1 cellular context compared by ENCODE assay signal in genomic region chr17:78133971-78134898, GRCh38.
TF ChIP-seq lines count a peak whose summit lies in the region.

No MANE protein-coding gene starts in this region.

TF ChIP-seq in K562, 482 proteins besides CTCF, POLR2A, EP300 and RAD21 (continued from another document):
- 0 out of 2 replicates have a peak, but pooled peaks have one; percentile 10 for TF ChIP-seq DEAF1 (CRISPR knock-in tag; IDR thresholded peaks at IDR 0.05)
- TF ChIP-seq ZNF24 (IDR thresholded peaks at IDR 0.05), result peak; percentile 93
